ENCODE assay signal across 16 cellular contexts in genomic region chr7:27152816-27153486, GRCh38. TPM values are rescaled to one million over a fixed set of nuclear protein-coding genes. Genes with fewer than 3 reads are reported as not detected.
DNase-seq lines count a peak whose midpoint lies in the region; ATAC-seq, FAIRE-seq and TF ChIP-seq lines count a peak whose summit lies in the region.
"Had no signal": no experiment of that assay in that cellular context is flagged by ENCODE, and none has a peak within 500 bp of the region (broad histone marks: within the 10 kb centered on the region; RNA-seq: fewer than 3 reads in every experiment).

No MANE protein-coding gene starts in this region.

- 55% methylated on average over 12 of the region's 22 CpGs for WGBS in GM12878 (ENCODE audit: insufficient coverage, insufficient replicate concordance, low lambda C conversion rate, missing lambda C conversion rate)

- TF ChIP-seq EP300 in GM12878 (IDR thresholded peaks at IDR 0.05; ENCODE audit: borderline replicate concordance in 1 of 2, control insufficient read depth in 1 of 2, low read depth in 2 of 2, low read length in 2 of 2) = no peak

- BruUV-seq in GM12878 (replicated peaks; lab: Mats Ljungman, UMichigan) = no TSS peak

- H3K4me3 ChIP-seq in GM12878 (no peak overlapping the region), lower lobe of right lung (peak overlapping the region; percentile 60), thoracic aorta (peak overlapping the region; percentile 71)

- SMC1A ChIA-PET in GM12878 (lab: Charles Lee; ENCODE audit: uncharacterized antibody, unreplicated experiment) = no interaction called here

- H3K27me3 ChIP-seq in GM12878 (replicated peaks in 1 of 2; ENCODE audit: control insufficient read depth in 2 of 2, insufficient read depth in 2 of 2, low read length in 1 of 2) (peaks cover 20 to 57% of the 10 kb centered on the region in 2 experiments), lower lobe of right lung (ENCODE audit: low read depth) (peaks cover 94% of the 10 kb centered on the region), thoracic aorta (replicated peaks; ENCODE audit: insufficient read depth) (no peaks in the 10 kb centered on the region)

- POLR2A ChIA-PET in GM12878 (lab: Charles Lee) = no interaction called here

- no peak overlapping the region for H3K4me2 ChIP-seq in GM12878 (ENCODE audit: control insufficient read depth, insufficient read depth)

- H3K36me3 ChIP-seq in GM12878 (ENCODE audit: control insufficient read depth in 2 of 2, insufficient read depth in 2 of 2, low read length in 1 of 2) (no peaks in the 10 kb centered on the region), lower lobe of right lung (no peaks in the 10 kb centered on the region), thoracic aorta (no peaks in the 10 kb centered on the region)

- H3K27me3 Mint-ChIP-seq in activated CD8-positive, alpha-beta memory T cell treated with anti-CD3 and anti-CD28 coated beads, Interleukin-2, amount 10 ng/mL, durations not matched to agents 7 days and 5 days = peaks cover 92% of the 10 kb centered on the region

- H3K27ac ChIP-seq in GM12878 (ENCODE audit: control insufficient read depth, insufficient read depth) = no peak overlapping the region
- peak overlapping the region; percentile 89 for H3K27ac ChIP-seq in lower lobe of right lung
- H3K27ac ChIP-seq in thoracic aorta = peak overlapping the region; percentile 62 to 85

- H3K27ac Mint-ChIP-seq in activated CD8-positive, alpha-beta memory T cell treated with anti-CD3 and anti-CD28 coated beads, Interleukin-2, amount 10 ng/mL, durations not matched to agents 7 days and 5 days = no peak overlapping the region
- H3K27ac Mint-ChIP-seq: activated naive CD8-positive, alpha-beta T cell had no signal

- no peak for TF ChIP-seq POLR2A in GM12878 (IDR thresholded peaks at IDR 0.05; ENCODE audit: low read depth, low read length)

- H4K20me1 ChIP-seq in GM12878 (ENCODE audit: control insufficient read depth, insufficient read depth) = no peaks in the 10 kb centered on the region

- intact Hi-C loops in GM12878 (cut with micrococcal nuclease; ENCODE audit: unreplicated experiment) = no loop called here
- intact Hi-C loops in lower lobe of right lung (cut with DNase I) = loop anchor here (10.0 kb wide), 1 partner anchor 778 kb away; no protein-coding TSS in a partner anchor

- peak; percentile 52 for DNase-seq in activated CD8-positive, alpha-beta memory T cell treated with anti-CD3 and anti-CD28 coated beads, Interleukin-2, amount 50 U/mL, for 48 hours
- no peak for DNase-seq in activated CD8-positive, alpha-beta memory T cell treated with anti-CD3 and anti-CD28 coated beads, Interleukin-2, amount 10 ng/mL, durations not matched to agents 7 days and 5 days
- DNase-seq in GM12878 (ENCODE audit: low read depth, low spot score) (no peak), lower lobe of right lung (peak; percentile 48), thoracic aorta (ENCODE audit: low spot score) (no peak), GM10266 (ENCODE audit: extremely low spot score) (no peak), HCEC 1CT (no peak), NCI-H774 (lab: John Stamatoyannopoulos, UW) (no peak)
- DNase-seq: GF-D8, NCI-H1694, small intestine had no signal

- peaks cover 1% of the 10 kb centered on the region for H3K36me3 Mint-ChIP-seq in activated CD8-positive, alpha-beta memory T cell treated with anti-CD3 and anti-CD28 coated beads, Interleukin-2, amount 10 ng/mL, durations not matched to agents 7 days and 5 days

- FAIRE-seq in GM12878 (lab: Jason Lieb, UNC) = no peak
- FAIRE-seq: RCC 7860, small intestine had no signal

- no peaks in the 10 kb centered on the region for H3K9me3 Mint-ChIP-seq in activated CD8-positive, alpha-beta memory T cell treated with anti-CD3 and anti-CD28 coated beads, Interleukin-2, amount 10 ng/mL, durations not matched to agents 7 days and 5 days (ENCODE audit: low read depth)

- no peak overlapping the region for H2AFZ ChIP-seq in GM12878 (ENCODE audit: control insufficient read depth, low read depth, low read length)

- no peak overlapping the region for H3K4me3 Mint-ChIP-seq in activated CD8-positive, alpha-beta memory T cell treated with anti-CD3 and anti-CD28 coated beads, Interleukin-2, amount 10 ng/mL, durations not matched to agents 7 days and 5 days
- H3K4me3 Mint-ChIP-seq: activated naive CD8-positive, alpha-beta T cell had no signal

- H3K4me1 ChIP-seq in GM12878 (ENCODE audit: control insufficient read depth, insufficient read depth, low read length) (no peaks in the 10 kb centered on the region; the same call in 1 of the 2 replicates), lower lobe of right lung (peaks cover 66% of the 10 kb centered on the region), thoracic aorta (ENCODE audit: control insufficient read depth in 1 of 2, low read depth in 2 of 2) (peaks cover 10 to 48% of the 10 kb centered on the region in 2 donors)

- peaks cover 29% of the 10 kb centered on the region for H3K4me1 Mint-ChIP-seq in activated CD8-positive, alpha-beta memory T cell treated with anti-CD3 and anti-CD28 coated beads, Interleukin-2, amount 10 ng/mL, durations not matched to agents 7 days and 5 days

- in situ Hi-C loops in GM12878 (cut with MboI) = loop anchor here (25.0 kb wide), 1 partner anchor 1066 kb away; no protein-coding TSS in a partner anchor

- ATAC-seq in activated CD8-positive, alpha-beta memory T cell treated with anti-CD3 and anti-CD28 coated beads, Interleukin-2, amount 10 ng/mL, durations not matched to agents 7 days and 5 days = no peak
- ATAC-seq in GM12878 (no peak), lower lobe of right lung (no peak), thoracic aorta (ENCODE audit: insufficient number of reproducible peaks, low FRiP score, low read depth) (no peak)
- ATAC-seq: activated CD4-positive, CD25-positive, alpha-beta regulatory T cell treated with anti-CD3 and anti-CD28 coated beads, Interleukin-2, amount 50 U/mL, for 24 hours had no signal

- H3K9me3 ChIP-seq in GM12878 (replicated peaks; ENCODE audit: control insufficient read depth, insufficient read depth, low read length) = no peaks in the 10 kb centered on the region; the same call in 2 of the 3 replicates
- H3K9me3 ChIP-seq in lower lobe of right lung = no peaks in the 10 kb centered on the region
- no peaks in the 10 kb centered on the region for H3K9me3 ChIP-seq in thoracic aorta

- no peaks in the 10 kb centered on the region for H3K79me2 ChIP-seq in GM12878 (ENCODE audit: control insufficient read depth, insufficient read depth, low read length)

- TF ChIP-seq RAD21 in GM12878 (IDR thresholded peaks at IDR 0.05; ENCODE audit: insufficient read depth, low read depth, low read length) = no peak

- H3K9ac ChIP-seq in GM12878 (ENCODE audit: control insufficient read depth, insufficient read depth, low read length) = no peak overlapping the region

- CTCF ChIA-PET in activated CD8-positive, alpha-beta memory T cell treated with anti-CD3 and anti-CD28 coated beads, Interleukin-2, amount 10 ng/mL, durations not matched to agents 7 days and 5 days (lab: Charles Lee) = interaction anchor here (0.6 to 1.2 kb wide), 3 partner anchors 8 to 926 kb away, joined by 3 to 5 read pairs (median 3); no protein-coding TSS in a partner anchor
- CTCF ChIA-PET in GM12878 (lab: Yijun Ruan, JAX) = interaction anchor here (0.7 to 5.5 kb wide), 3 partner anchors 9 to 297 kb away, joined by 4 to 38 read pairs (median 30); no protein-coding TSS in a partner anchor

- RAD21 ChIA-PET in GM12878 (lab: Charles Lee; ENCODE audit: unreplicated experiment) = no interaction called here

- TF ChIP-seq CTCF in GM12878 (IDR thresholded peaks at IDR 0.05 in 2 of 3, conservative IDR thresholded peaks at IDR 0.05 in 1 of 3; ENCODE audit: control insufficient read depth in 2 of 3, extremely low read depth in 1 of 3, insufficient read depth in 1 of 3, low read depth in 3 of 3, low read length in 3 of 3) (no peak), lower lobe of right lung (IDR thresholded peaks at IDR 0.05) (no peak), thoracic aorta (IDR thresholded peaks at IDR 0.05) (no peak), GM10266 (IDR thresholded peaks at IDR 0.05; ENCODE audit: control insufficient read depth, insufficient read depth, low read depth, missing control alignments) (no peak)

RNA-seq across cellular contexts. Expression of gene HOXA3, which starts 0.6 kb away (rescaled TPM):
- total RNA-seq in activated CD8-positive, alpha-beta memory T cell treated with anti-CD3 and anti-CD28 coated beads, Interleukin-2, amount 10 ng/mL, durations not matched to agents 7 days and 5 days = not detected
- not detected in 2 replicates for total RNA-seq in GM12878 (2013; cell fraction: nucleolus; rRNA removed)
- total RNA-seq in GM12878 (2014; rRNA removed) = not detected in 2 replicates
- not detected in 2 replicates for total RNA-seq in GM12878 (2014; rRNA removed; fragmentation: Illumina TruSeq; extraction: Trizol)
- 0.08 TPM in 1 of 2 replicates, not detected in the other for total RNA-seq in GM12878 (2021)
- polyA plus RNA-seq in GM12878 (2011; ENCODE audit: low read depth) = not detected
- 0.05 and 0.13 TPM in 2 replicates for polyA plus RNA-seq in GM12878 (2011; rRNA removed)
- polyA plus RNA-seq in GM12878 (2011; cell fraction: cytosol; rRNA removed) = 0.02 TPM in 1 of 2 replicates, not detected in the other
- polyA plus RNA-seq in GM12878 (2011; cell fraction: nucleus; rRNA removed) = 0.06 and 0.13 TPM in 2 replicates
- not detected in 2 replicates for polyA plus RNA-seq in GM12878 (2012)
- not detected in 2 replicates for polyA plus RNA-seq in GM12878 (2014; fragmentation: Illumina TruSeq; extraction: Trizol)
- polyA plus RNA-seq in GM12878 (2014; fragmentation: Nextera tagmentation; extraction: Ambion mirVana) = not detected
- polyA plus RNA-seq in GM12878 (2014; rRNA removed) = not detected in 2 replicates
- not detected for polyA plus RNA-seq in GM12878 (2016; fragmentation: Nextera tagmentation; extraction: Ambion mirVana)
- not detected in 2 replicates for polyA minus RNA-seq in GM12878 (2011; rRNA and poly(A)+ RNA removed)
- not detected in 2 replicates for polyA minus RNA-seq in GM12878 (2011; cell fraction: cytosol; rRNA and poly(A)+ RNA removed)
- not detected in 2 replicates for polyA minus RNA-seq in GM12878 (2011; cell fraction: nucleus; rRNA and poly(A)+ RNA removed)
- total RNA-seq in lower lobe of right lung = 4.6 TPM
- 10 to 100 TPM in 1 of 2 donors, 1 to 10 TPM in 1; 6.5 to 29.3 TPM for total RNA-seq in thoracic aorta
- total RNA-seq: A673 had no signal

RNA-seq across cellular contexts. Expression of gene HOXA7, which starts 3.5 kb away (rescaled TPM):
- total RNA-seq in activated CD8-positive, alpha-beta memory T cell treated with anti-CD3 and anti-CD28 coated beads, Interleukin-2, amount 10 ng/mL, durations not matched to agents 7 days and 5 days = not detected
- total RNA-seq in GM12878 (2013; cell fraction: nucleolus; rRNA removed) = not detected in 2 replicates
- not detected in 2 replicates for total RNA-seq in GM12878 (2014; rRNA removed)
- not detected in 2 replicates for total RNA-seq in GM12878 (2014; rRNA removed; fragmentation: Illumina TruSeq; extraction: Trizol)
- not detected in 2 replicates for total RNA-seq in GM12878 (2021)
- not detected for polyA plus RNA-seq in GM12878 (2011; ENCODE audit: low read depth)
- polyA plus RNA-seq in GM12878 (2011; rRNA removed) = not detected in 2 replicates
- polyA plus RNA-seq in GM12878 (2011; cell fraction: cytosol; rRNA removed) = not detected in 2 replicates
- polyA plus RNA-seq in GM12878 (2011; cell fraction: nucleus; rRNA removed) = not detected in 2 replicates
- polyA plus RNA-seq in GM12878 (2012) = not detected in 2 replicates
- polyA plus RNA-seq in GM12878 (2014; fragmentation: Illumina TruSeq; extraction: Trizol) = not detected in 2 replicates
- polyA plus RNA-seq in GM12878 (2014; fragmentation: Nextera tagmentation; extraction: Ambion mirVana) = not detected
- polyA plus RNA-seq in GM12878 (2014; rRNA removed) = not detected in 2 replicates
- polyA plus RNA-seq in GM12878 (2016; fragmentation: Nextera tagmentation; extraction: Ambion mirVana) = not detected
- polyA minus RNA-seq in GM12878 (2011; rRNA and poly(A)+ RNA removed) = not detected in 2 replicates
- not detected in 2 replicates for polyA minus RNA-seq in GM12878 (2011; cell fraction: cytosol; rRNA and poly(A)+ RNA removed)
- not detected in 2 replicates for polyA minus RNA-seq in GM12878 (2011; cell fraction: nucleus; rRNA and poly(A)+ RNA removed)
- 2.2 TPM for total RNA-seq in lower lobe of right lung
- under 1 TPM; 0.28 to 0.54 TPM for total RNA-seq in thoracic aorta
- polyA plus RNA-seq: liver had no signal

RNA-seq across cellular contexts. Expression of gene HOXA6, which starts 5.4 kb away (rescaled TPM):
- not detected for total RNA-seq in activated CD8-positive, alpha-beta memory T cell treated with anti-CD3 and anti-CD28 coated beads, Interleukin-2, amount 10 ng/mL, durations not matched to agents 7 days and 5 days
- not detected in 2 replicates for total RNA-seq in GM12878 (2013; cell fraction: nucleolus; rRNA removed)
- total RNA-seq in GM12878 (2014; rRNA removed) = not detected in 2 replicates
- total RNA-seq in GM12878 (2014; rRNA removed; fragmentation: Illumina TruSeq; extraction: Trizol) = not detected in 2 replicates
- not detected in 2 replicates for total RNA-seq in GM12878 (2021)
- not detected for polyA plus RNA-seq in GM12878 (2011; ENCODE audit: low read depth)
- polyA plus RNA-seq in GM12878 (2011; rRNA removed) = 0.08 TPM in 1 of 2 replicates, not detected in the other
- polyA plus RNA-seq in GM12878 (2011; cell fraction: cytosol; rRNA removed) = 0.10 and 0.13 TPM in 2 replicates
- polyA plus RNA-seq in GM12878 (2011; cell fraction: nucleus; rRNA removed) = 0.93 and 1.1 TPM in 2 replicates
- polyA plus RNA-seq in GM12878 (2012) = not detected in 2 replicates
- not detected in 2 replicates for polyA plus RNA-seq in GM12878 (2014; fragmentation: Illumina TruSeq; extraction: Trizol)
- polyA plus RNA-seq in GM12878 (2014; fragmentation: Nextera tagmentation; extraction: Ambion mirVana) = not detected
- not detected in 2 replicates for polyA plus RNA-seq in GM12878 (2014; rRNA removed)
- not detected for polyA plus RNA-seq in GM12878 (2016; fragmentation: Nextera tagmentation; extraction: Ambion mirVana)
- polyA minus RNA-seq in GM12878 (2011; rRNA and poly(A)+ RNA removed) = 0.67 TPM in 1 of 2 replicates, not detected in the other
- not detected in 2 replicates for polyA minus RNA-seq in GM12878 (2011; cell fraction: cytosol; rRNA and poly(A)+ RNA removed)
- 0.97 and 1.4 TPM in 2 replicates for polyA minus RNA-seq in GM12878 (2011; cell fraction: nucleus; rRNA and poly(A)+ RNA removed)
- total RNA-seq in lower lobe of right lung = 4.6 TPM
- not detected for total RNA-seq in thoracic aorta
- total RNA-seq: A673 had no signal
- polyA plus RNA-seq: liver had no signal

RNA-seq across cellular contexts. Expression of gene HOXA5, which starts 9.5 kb away (rescaled TPM):
- not detected for total RNA-seq in activated CD8-positive, alpha-beta memory T cell treated with anti-CD3 and anti-CD28 coated beads, Interleukin-2, amount 10 ng/mL, durations not matched to agents 7 days and 5 days
- total RNA-seq in GM12878 (2013; cell fraction: nucleolus; rRNA removed) = 0.23 TPM in 1 of 2 replicates, not detected in the other
- total RNA-seq in GM12878 (2014; rRNA removed) (not detected in 2 replicates), GM12878 (2014; rRNA removed; fragmentation: Illumina TruSeq; extraction: Trizol) (not detected in 2 replicates), GM12878 (2021) (0.13 TPM in 1 of 2 replicates, not detected in the other), lower lobe of right lung (16.0 TPM), thoracic aorta (1 to 10 TPM in 1 of 2 donors, under 1 TPM in 1; 0.35 to 1.2 TPM)
- polyA plus RNA-seq in GM12878 (2011; ENCODE audit: low read depth) = not detected
- polyA plus RNA-seq in GM12878 (2011; rRNA removed) (0.05 and 0.29 TPM in 2 replicates), GM12878 (2014; fragmentation: Illumina TruSeq; extraction: Trizol) (not detected in 2 replicates), GM12878 (2014; fragmentation: Nextera tagmentation; extraction: Ambion mirVana) (not detected), GM12878 (2014; rRNA removed) (not detected in 2 replicates), GM12878 (2016; fragmentation: Nextera tagmentation; extraction: Ambion mirVana) (not detected)
- 0.10 TPM in 2 replicates for polyA plus RNA-seq in GM12878 (2011; cell fraction: cytosol; rRNA removed)
- polyA plus RNA-seq in GM12878 (2011; cell fraction: nucleus; rRNA removed) = 0.27 and 0.54 TPM in 2 replicates
- not detected in 2 replicates for polyA plus RNA-seq in GM12878 (2012)
- not detected in 2 replicates for polyA minus RNA-seq in GM12878 (2011; rRNA and poly(A)+ RNA removed)
- not detected in 2 replicates for polyA minus RNA-seq in GM12878 (2011; cell fraction: cytosol; rRNA and poly(A)+ RNA removed)
- not detected in 2 replicates for polyA minus RNA-seq in GM12878 (2011; cell fraction: nucleus; rRNA and poly(A)+ RNA removed)
- total RNA-seq: A673 had no signal

RNA-seq across cellular contexts. Expression of gene HOXA9, which starts 12.4 kb away (rescaled TPM):
- not detected for total RNA-seq in activated CD8-positive, alpha-beta memory T cell treated with anti-CD3 and anti-CD28 coated beads, Interleukin-2, amount 10 ng/mL, durations not matched to agents 7 days and 5 days
- not detected in 2 replicates for total RNA-seq in GM12878 (2013; cell fraction: nucleolus; rRNA removed)
- total RNA-seq in GM12878 (2014; rRNA removed) = not detected in 2 replicates
- total RNA-seq in GM12878 (2014; rRNA removed; fragmentation: Illumina TruSeq; extraction: Trizol) = not detected in 2 replicates
- total RNA-seq in GM12878 (2021) = not detected in 2 replicates
- polyA plus RNA-seq in GM12878 (2011; ENCODE audit: low read depth) = not detected
- polyA plus RNA-seq in GM12878 (2011; rRNA removed) = not detected in 2 replicates
- not detected in 2 replicates for polyA plus RNA-seq in GM12878 (2011; cell fraction: cytosol; rRNA removed)
- not detected in 2 replicates for polyA plus RNA-seq in GM12878 (2011; cell fraction: nucleus; rRNA removed)
- not detected in 2 replicates for polyA plus RNA-seq in GM12878 (2012)
- polyA plus RNA-seq in GM12878 (2014; fragmentation: Illumina TruSeq; extraction: Trizol) = not detected in 2 replicates
- polyA plus RNA-seq in GM12878 (2014; fragmentation: Nextera tagmentation; extraction: Ambion mirVana) = not detected
- not detected in 2 replicates for polyA plus RNA-seq in GM12878 (2014; rRNA removed)
- polyA plus RNA-seq in GM12878 (2016; fragmentation: Nextera tagmentation; extraction: Ambion mirVana) = not detected
- polyA minus RNA-seq in GM12878 (2011; rRNA and poly(A)+ RNA removed) = not detected in 2 replicates
- not detected in 2 replicates for polyA minus RNA-seq in GM12878 (2011; cell fraction: cytosol; rRNA and poly(A)+ RNA removed)
- not detected in 2 replicates for polyA minus RNA-seq in GM12878 (2011; cell fraction: nucleus; rRNA and poly(A)+ RNA removed)
- 1.7 TPM for total RNA-seq in lower lobe of right lung
- total RNA-seq in thoracic aorta = not detected
- total RNA-seq: A673 had no signal

Comparison
In these comparisons a context has a peak if more than half of its experiments do, and no peak if none do; other contexts are left out.
1. DNase-seq: peak in activated CD8-positive, alpha-beta memory T cell treated with anti-CD3 and anti-CD28 coated beads, Interleukin-2, amount 50 U/mL, for 48 hours (single experiment) and lower lobe of right lung (single experiment); none in activated CD8-positive, alpha-beta memory T cell treated with anti-CD3 and anti-CD28 coated beads, Interleukin-2, amount 10 ng/mL, durations not matched to agents 7 days and 5 days (single experiment), GM12878 (single experiment), thoracic aorta (single experiment), GM10266 (single experiment), HCEC 1CT (single experiment) and NCI-H774 (single experiment).